In the genomic region with DNA sequence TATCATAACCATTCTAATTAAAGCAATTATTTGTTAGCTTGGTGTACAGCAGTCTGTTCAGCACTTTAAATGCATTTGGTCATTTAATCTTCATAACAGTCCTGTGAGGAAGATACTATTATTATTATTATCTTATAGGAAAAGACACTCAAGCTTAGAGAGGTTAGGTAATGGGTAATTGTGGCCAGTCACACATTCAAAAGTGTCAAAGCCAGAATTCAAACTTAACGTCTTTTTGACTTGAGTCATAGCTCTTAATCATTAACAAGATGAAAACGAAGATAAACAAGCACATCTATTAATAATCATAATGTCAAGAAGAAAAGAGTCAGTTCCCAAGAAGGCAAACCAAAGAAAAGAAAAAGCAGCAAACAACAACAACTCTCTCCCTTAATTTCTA, we compare ENCODE assay signal across 12 cellular contexts.
"Had no signal": no experiment of that assay in that cellular context is flagged by ENCODE, and none has a peak within 500 bp of the region (broad histone marks: within the 10 kb centered on the region; RNA-seq: fewer than 3 reads in every experiment).

No MANE protein-coding gene starts in this region.

- DNase-seq: activated naive CD4-positive, alpha-beta T cell treated with anti-CD3 and anti-CD28 coated beads, Interleukin-2, amount 50 U/mL, for 16 hours; adrenal gland; body of pancreas; effector memory CD4-positive, alpha-beta T cell; lower lobe of right lung; stimulated activated CD4-positive, alpha-beta T cell treated with anti-CD3 and anti-CD28 coated beads, Interleukin-4, amount 100 ng/mL, for 4 hours; stomach had no signal

- H3K4me1 ChIP-seq: adrenal gland, parathyroid adenoma had no signal

- H3K9me3 ChIP-seq: adrenal gland, body of pancreas, lower lobe of right lung, stomach had no signal

- H3K27ac Mint-ChIP-seq: activated T-helper 2 cell treated with anti-CD3 and anti-CD28 coated beads, Interferon-gamma antibody, Interleukin-2, Interleukin-4, amounts not matched to agents 10 μg/mL and 5 μg/mL and 100 μg/mL, durations not matched to agents 14 hours and 24 hours and 36 hours; mesothelial cell of epicardium had no signal

- H3K36me3 Mint-ChIP-seq: mesothelial cell of epicardium had no signal

- H3K9ac ChIP-seq: parathyroid adenoma had no signal

- ATAC-seq: activated CD4-positive, CD25-positive, alpha-beta regulatory T cell treated with anti-CD3 and anti-CD28 coated beads, Interleukin-2, amount 50 U/mL, for 24 hours; body of pancreas; lower lobe of right lung had no signal

- H3K27me3 ChIP-seq: adrenal gland, body of pancreas, stomach had no signal

- H3K4me3 Mint-ChIP-seq: mesothelial cell of epicardium had no signal

- H3K27ac ChIP-seq: adrenal gland, lower lobe of right lung, parathyroid adenoma, skin epidermis, stomach had no signal

- H3K36me3 ChIP-seq: adrenal gland had no signal

- H3K4me3 ChIP-seq: adrenal gland, body of pancreas, lower lobe of right lung, skin epidermis, stomach had no signal

- H3K9me3 Mint-ChIP-seq: activated T-helper 2 cell treated with anti-CD3 and anti-CD28 coated beads, Interferon-gamma antibody, Interleukin-2, Interleukin-4, amounts not matched to agents 10 μg/mL and 5 μg/mL and 100 μg/mL, durations not matched to agents 14 hours and 24 hours and 36 hours; mesothelial cell of epicardium had no signal

- H2AFZ ChIP-seq: parathyroid adenoma had no signal
